26 cellular contexts compared by ENCODE assay signal in the genomic region with DNA sequence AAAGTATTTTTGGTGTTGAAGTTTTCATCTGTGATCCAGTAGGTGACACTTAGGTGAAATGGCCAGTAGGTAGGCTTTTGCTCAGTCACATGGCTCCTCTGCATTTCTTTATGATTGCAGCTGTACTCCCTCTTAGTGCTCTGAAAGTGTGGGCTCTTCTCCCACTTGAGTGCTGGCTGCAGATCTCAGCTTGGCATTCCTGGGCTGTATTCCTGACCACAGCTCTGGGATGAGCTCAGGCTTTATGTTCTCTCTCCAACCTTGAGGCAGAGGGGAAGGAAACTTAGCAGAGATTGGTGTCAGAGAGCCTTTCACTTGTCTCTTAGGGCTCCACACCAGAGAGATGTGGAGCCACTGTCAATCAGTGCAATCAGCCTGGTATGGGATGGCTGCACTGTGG.
DNase-seq lines count a peak whose midpoint lies in the region; ATAC-seq and TF ChIP-seq lines count a peak whose summit lies in the region.
"Had no signal": no experiment of that assay in that cellular context is flagged by ENCODE, and none has a peak within 500 bp of the region (broad histone marks: within the 10 kb centered on the region; RNA-seq: fewer than 3 reads in every experiment).

No MANE protein-coding gene starts in this region.

- H3F3A ChIP-seq in neural progenitor cell (ENCODE audit: low read depth) = no peaks in the 10 kb centered on the region

- H3K4me1 Mint-ChIP-seq in neural progenitor cell = peaks cover 3% of the 10 kb centered on the region
- H3K4me1 Mint-ChIP-seq: activated CD4-positive, alpha-beta T cell treated with anti-CD3 and anti-CD28 coated beads, Interleukin-2, amount 10 ng/mL, durations not matched to agents 24 days and 14 days had no signal

- DNase-seq in GM03348 (ENCODE audit: low spot score) (peak; percentile 43), NCI-H226 (peak; percentile 50), fibroblast of peridontal ligament (ENCODE audit: extremely low read depth) (peak; percentile 69), neural progenitor cell (ENCODE audit: low spot score) (no peak), H4 (ENCODE audit: low spot score) (no peak), NCI-H2171 treated with DMSO at 0.1 percent for 48 hours (lab: John Stamatoyannopoulos, UW) (no peak)
- DNase-seq: activated CD4-positive, alpha-beta T cell treated with anti-CD3 and anti-CD28 coated beads, Interleukin-2, amount 10 ng/mL, durations not matched to agents 24 days and 14 days; activated T-cell treated with anti-CD3 and anti-CD28 coated beads, Interleukin-2, amount 50 U/mL, for 24 hours; C1 segment of cervical spinal cord; colonic mucosa; COR-L47; DMS53; effector memory CD8-positive, alpha-beta T cell; erythroblast; GDM1; lower lobe of right lung; NCI-H1048; NCI-H187; NCI-H526; SIG-M5; spleen; T1000; WERI-Rb-1 had no signal

- no peak overlapping the region for H3K9ac ChIP-seq in neural progenitor cell
- H3K9ac ChIP-seq: parathyroid adenoma had no signal

- peak overlapping the region; percentile 47 for H3K27ac Mint-ChIP-seq in neural progenitor cell
- H3K27ac Mint-ChIP-seq: activated CD4-positive, alpha-beta T cell treated with anti-CD3 and anti-CD28 coated beads, Interleukin-2, amount 10 ng/mL, durations not matched to agents 24 days and 14 days; activated T-cell treated with anti-CD3 and anti-CD28 coated beads, Interleukin-2, amount 50 U/mL, for 24 hours; effector memory CD8-positive, alpha-beta T cell had no signal

- no peak for ATAC-seq in HG03159 (IDR thresholded peaks at IDR 0.05; ENCODE audit: unreplicated experiment)
- ATAC-seq: effector memory CD8-positive, alpha-beta T cell had no signal

- no peaks in the 10 kb centered on the region for H3K27me3 ChIP-seq in neural progenitor cell
- H3K27me3 ChIP-seq: colonic mucosa, spleen, tibial nerve had no signal

- H3K27me3 Mint-ChIP-seq in neural progenitor cell (ENCODE audit: insufficient read depth, low read depth) = peaks cover 8% of the 10 kb centered on the region
- H3K27me3 Mint-ChIP-seq: activated CD4-positive, alpha-beta T cell treated with anti-CD3 and anti-CD28 coated beads, Interleukin-2, amount 10 ng/mL, durations not matched to agents 24 days and 14 days; activated T-cell treated with anti-CD3 and anti-CD28 coated beads, Interleukin-2, amount 50 U/mL, for 24 hours; effector memory CD8-positive, alpha-beta T cell had no signal

- no peak overlapping the region for H3K4me3 ChIP-seq in neural progenitor cell
- H3K4me3 ChIP-seq: colonic mucosa, lower lobe of right lung, spleen, tibial nerve had no signal

- H3K4me1 ChIP-seq in neural progenitor cell = no peaks in the 10 kb centered on the region
- H3K4me1 ChIP-seq: colonic mucosa, lower lobe of right lung, parathyroid adenoma, spleen, tibial nerve had no signal

- H3K9me3 Mint-ChIP-seq in neural progenitor cell = peaks cover 60% of the 10 kb centered on the region
- H3K9me3 Mint-ChIP-seq: activated CD4-positive, alpha-beta T cell treated with anti-CD3 and anti-CD28 coated beads, Interleukin-2, amount 10 ng/mL, durations not matched to agents 24 days and 14 days; activated T-cell treated with anti-CD3 and anti-CD28 coated beads, Interleukin-2, amount 50 U/mL, for 24 hours had no signal

- no peak overlapping the region for H3K27ac ChIP-seq in neural progenitor cell
- H3K27ac ChIP-seq: colonic mucosa, lower lobe of right lung, parathyroid adenoma, spleen, tibial nerve, WERI-Rb-1 had no signal

- no peaks in the 10 kb centered on the region for H3K9me3 ChIP-seq in neural progenitor cell (ENCODE audit: low read depth)
- H3K9me3 ChIP-seq: colonic mucosa, lower lobe of right lung, spleen had no signal

- no peak for TF ChIP-seq CTCF in neural progenitor cell (IDR thresholded peaks at IDR 0.05)

- H3K4me2 ChIP-seq in neural progenitor cell = no peak overlapping the region

- H3K36me3 Mint-ChIP-seq in neural progenitor cell = peaks cover 3% of the 10 kb centered on the region

- H4K20me1 ChIP-seq in neural progenitor cell (ENCODE audit: low read depth) = no peaks in the 10 kb centered on the region

- H3K4me3 Mint-ChIP-seq in neural progenitor cell = no peak overlapping the region
- H3K4me3 Mint-ChIP-seq: activated CD4-positive, alpha-beta T cell treated with anti-CD3 and anti-CD28 coated beads, Interleukin-2, amount 10 ng/mL, durations not matched to agents 24 days and 14 days; activated T-cell treated with anti-CD3 and anti-CD28 coated beads, Interleukin-2, amount 50 U/mL, for 24 hours; effector memory CD8-positive, alpha-beta T cell had no signal

- peak overlapping the region; percentile 34 for H2AFZ ChIP-seq in neural progenitor cell (replicated peaks)
- H2AFZ ChIP-seq: parathyroid adenoma had no signal

- no peaks in the 10 kb centered on the region for H3K79me2 ChIP-seq in neural progenitor cell (ENCODE audit: low read depth)
- H3K79me2 ChIP-seq: parathyroid adenoma had no signal

- no peaks in the 10 kb centered on the region for H3K36me3 ChIP-seq in neural progenitor cell
- H3K36me3 ChIP-seq: colonic mucosa, lower lobe of right lung, spleen, tibial nerve, WERI-Rb-1 had no signal

Comparison
In these comparisons a context has a peak if more than half of its experiments do, and no peak if none do; other contexts are left out.
1. DNase-seq: peak in GM03348 (single experiment), NCI-H226 (single experiment) and fibroblast of peridontal ligament (single experiment); none in neural progenitor cell (single experiment), H4 (single experiment) and NCI-H2171 treated with DMSO at 0.1 percent for 48 hours (single experiment).